ENCODE assay signal across 11 cellular contexts in the genomic region with DNA sequence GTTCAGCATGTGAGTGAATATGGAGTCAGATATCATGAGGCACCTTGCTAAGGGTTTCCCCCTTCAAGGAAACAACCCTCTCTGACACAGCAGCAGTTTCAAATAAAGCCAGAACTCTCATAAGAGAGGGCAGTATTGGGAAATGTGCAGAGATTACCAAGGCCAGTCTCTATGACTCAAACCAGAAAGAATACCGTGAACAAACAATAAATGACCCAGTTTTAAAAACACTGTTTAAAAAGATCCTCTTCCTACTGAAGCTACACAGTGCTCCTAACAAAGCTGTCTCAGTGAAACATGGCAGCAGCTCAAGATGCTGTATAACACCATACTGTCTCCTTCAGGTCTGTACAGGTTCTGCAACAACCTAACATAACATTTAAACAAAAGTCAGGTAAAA.
DNase-seq lines count a peak whose midpoint lies in the region; ATAC-seq and TF ChIP-seq lines count a peak whose summit lies in the region.
"Had no signal": no experiment of that assay in that cellular context is flagged by ENCODE, and none has a peak within 500 bp of the region (broad histone marks: within the 10 kb centered on the region; RNA-seq: fewer than 3 reads in every experiment).

No MANE protein-coding gene starts in this region.

- TF ChIP-seq POLR2A in GM18505 (IDR thresholded peaks at IDR 0.05; ENCODE audit: borderline replicate concordance, extremely low read depth, insufficient read depth, insufficient read length): no peak

- no peaks in the 10 kb centered on the region for H3F3A ChIP-seq in neural cell (ENCODE audit: insufficient read depth, low read length, poor library complexity, severe bottlenecking)

- no peak for DNase-seq in CD4-positive, alpha-beta T cell
- peak; percentile 79 for DNase-seq in LHCN-M2 (ENCODE audit: low read depth)
- DNase-seq in choroid plexus epithelial cell (ENCODE audit: low read depth): peak; percentile 92
- no peak for DNase-seq in NCI-H2081 (lab: John Stamatoyannopoulos, UW)
- no peak for DNase-seq in ureter (ENCODE audit: low spot score)
- DNase-seq: stimulated activated CD4-positive, alpha-beta T cell treated with anti-CD3 and anti-CD28 coated beads, Interleukin-4, amount 100 ng/mL, for 4 hours had no signal

- no peak overlapping the region for H3K4me3 Mint-ChIP-seq in CD4-positive, alpha-beta T cell
- H3K4me3 Mint-ChIP-seq: activated naive CD4-positive, alpha-beta T cell treated with anti-CD3 and anti-CD28 coated beads, Interleukin-2, amount 50 U/mL, for 24 hours had no signal

- H2AFZ ChIP-seq in neural cell (ENCODE audit: low read depth, low read length): no peak overlapping the region

- no peaks in the 10 kb centered on the region for H3K9me3 ChIP-seq in CD4-positive, alpha-beta T cell (ENCODE audit: control insufficient read depth, low read length)
- no peaks in the 10 kb centered on the region for H3K9me3 ChIP-seq in neural cell (ENCODE audit: low read length)

- no peak overlapping the region for H3K4me3 ChIP-seq in choroid plexus epithelial cell (ENCODE audit: low read depth, low read length)
- H3K4me3 ChIP-seq in neural cell (ENCODE audit: low read length): no peak overlapping the region
- H3K4me3 ChIP-seq: SK-N-MC had no signal

- no peak overlapping the region for H3K4me2 ChIP-seq in neural cell (ENCODE audit: low read length)

- peaks cover 67% of the 10 kb centered on the region for H3K36me3 Mint-ChIP-seq in CD4-positive, alpha-beta T cell (ENCODE audit: low read depth)

- CTCF ChIA-PET in CD4-positive, alpha-beta T cell (lab: Charles Lee): interaction anchor here (1.1 to 2.2 kb wide), 3 partner anchors 85 to 110 kb away, joined by 3 to 6 read pairs (median 4); no protein-coding TSS in a partner anchor

- peak overlapping the region; percentile 47 for H3K27ac Mint-ChIP-seq in CD4-positive, alpha-beta T cell
- H3K27ac Mint-ChIP-seq: activated naive CD4-positive, alpha-beta T cell treated with anti-CD3 and anti-CD28 coated beads, Interleukin-2, amount 50 U/mL, for 24 hours had no signal

- no peaks in the 10 kb centered on the region for H4K20me1 ChIP-seq in neural cell (ENCODE audit: insufficient read depth)

- no peaks in the 10 kb centered on the region for H3K9me2 ChIP-seq in neural cell (ENCODE audit: insufficient read depth, low read length)

- no peak for ATAC-seq in CD4-positive, alpha-beta T cell (ENCODE audit: poor library complexity)
- ATAC-seq in HG02981 (IDR thresholded peaks at IDR 0.05; ENCODE audit: unreplicated experiment): no peak
- ATAC-seq in GM18505 (IDR thresholded peaks at IDR 0.05; ENCODE audit: unreplicated experiment): no peak

- H3K27me3 ChIP-seq in CD4-positive, alpha-beta T cell (ENCODE audit: control insufficient read depth, insufficient read depth, low read length): no peaks in the 10 kb centered on the region
- H3K27me3 ChIP-seq in neural cell (ENCODE audit: insufficient read depth, low read depth, low read length): no peaks in the 10 kb centered on the region

- H3K79me2 ChIP-seq in neural cell (replicated peaks; ENCODE audit: insufficient read depth, low read length): no peaks in the 10 kb centered on the region

- intact Hi-C loops in CD4-positive, alpha-beta T cell (cut with DNase I, micrococcal nuclease): loop anchor here (5.0 kb wide), 4 partner anchors 53 to 273 kb away; a partner anchor contains a TSS

- no peaks in the 10 kb centered on the region for H3K27me3 Mint-ChIP-seq in CD4-positive, alpha-beta T cell
- H3K27me3 Mint-ChIP-seq: activated naive CD4-positive, alpha-beta T cell treated with anti-CD3 and anti-CD28 coated beads, Interleukin-2, amount 50 U/mL, for 24 hours had no signal

- no peaks in the 10 kb centered on the region for H3K36me3 ChIP-seq in neural cell (ENCODE audit: insufficient read depth, low read length)

- H3K27ac ChIP-seq in CD4-positive, alpha-beta T cell (ENCODE audit: low read depth, low read length): no peak overlapping the region
- H3K27ac ChIP-seq in neural cell (ENCODE audit: low read length): peak overlapping the region; percentile 69
- H3K27ac ChIP-seq: SK-N-MC had no signal

- POLR2A ChIA-PET in CD4-positive, alpha-beta T cell (lab: Charles Lee): interaction anchor here (1.4 kb wide), 1 partner anchor 52 kb away, joined by 5 read pairs; no protein-coding TSS in a partner anchor

- no peak for TF ChIP-seq CTCF in CD4-positive, alpha-beta T cell (IDR thresholded peaks at IDR 0.05)
- TF ChIP-seq CTCF in choroid plexus epithelial cell (conservative IDR thresholded peaks at IDR 0.05; ENCODE audit: low read depth, low read length): peak; percentile 54
- no peak for TF ChIP-seq CTCF in neural cell (IDR thresholded peaks at IDR 0.05; ENCODE audit: poor library complexity, severe bottlenecking)

- TF ChIP-seq RAD21 in neural cell (conservative IDR thresholded peaks at IDR 0.05): no peak

- peaks cover 36% of the 10 kb centered on the region for H3K4me1 Mint-ChIP-seq in CD4-positive, alpha-beta T cell (ENCODE audit: low read depth)

- no peak overlapping the region for H3K9ac ChIP-seq in neural cell (ENCODE audit: low read length)

- TF ChIP-seq EP300 in neural cell (conservative IDR thresholded peaks at IDR 0.05; ENCODE audit: poor library complexity, severe bottlenecking): no peak

- H3K9me3 Mint-ChIP-seq in CD4-positive, alpha-beta T cell: no peaks in the 10 kb centered on the region
- H3K9me3 Mint-ChIP-seq: activated naive CD4-positive, alpha-beta T cell treated with anti-CD3 and anti-CD28 coated beads, Interleukin-2, amount 50 U/mL, for 24 hours had no signal

TF ChIP-seq in neural cell, 6 proteins besides CTCF, POLR2A, EP300 and RAD21:
- no peak for TF ChIP-seq TAF1 (IDR thresholded peaks at IDR 0.05; ENCODE audit: low read depth)
- TF ChIP-seq POLR2AphosphoS5 (IDR thresholded peaks at IDR 0.05): no peak
- no peak for TF ChIP-seq EZH2 (IDR thresholded peaks at IDR 0.05; ENCODE audit: borderline replicate concordance, insufficient read depth, low read length, poor library complexity, severe bottlenecking)
- no peak for TF ChIP-seq SMC3 (conservative IDR thresholded peaks at IDR 0.05; ENCODE audit: poor library complexity)
- TF ChIP-seq, protein P1, sequence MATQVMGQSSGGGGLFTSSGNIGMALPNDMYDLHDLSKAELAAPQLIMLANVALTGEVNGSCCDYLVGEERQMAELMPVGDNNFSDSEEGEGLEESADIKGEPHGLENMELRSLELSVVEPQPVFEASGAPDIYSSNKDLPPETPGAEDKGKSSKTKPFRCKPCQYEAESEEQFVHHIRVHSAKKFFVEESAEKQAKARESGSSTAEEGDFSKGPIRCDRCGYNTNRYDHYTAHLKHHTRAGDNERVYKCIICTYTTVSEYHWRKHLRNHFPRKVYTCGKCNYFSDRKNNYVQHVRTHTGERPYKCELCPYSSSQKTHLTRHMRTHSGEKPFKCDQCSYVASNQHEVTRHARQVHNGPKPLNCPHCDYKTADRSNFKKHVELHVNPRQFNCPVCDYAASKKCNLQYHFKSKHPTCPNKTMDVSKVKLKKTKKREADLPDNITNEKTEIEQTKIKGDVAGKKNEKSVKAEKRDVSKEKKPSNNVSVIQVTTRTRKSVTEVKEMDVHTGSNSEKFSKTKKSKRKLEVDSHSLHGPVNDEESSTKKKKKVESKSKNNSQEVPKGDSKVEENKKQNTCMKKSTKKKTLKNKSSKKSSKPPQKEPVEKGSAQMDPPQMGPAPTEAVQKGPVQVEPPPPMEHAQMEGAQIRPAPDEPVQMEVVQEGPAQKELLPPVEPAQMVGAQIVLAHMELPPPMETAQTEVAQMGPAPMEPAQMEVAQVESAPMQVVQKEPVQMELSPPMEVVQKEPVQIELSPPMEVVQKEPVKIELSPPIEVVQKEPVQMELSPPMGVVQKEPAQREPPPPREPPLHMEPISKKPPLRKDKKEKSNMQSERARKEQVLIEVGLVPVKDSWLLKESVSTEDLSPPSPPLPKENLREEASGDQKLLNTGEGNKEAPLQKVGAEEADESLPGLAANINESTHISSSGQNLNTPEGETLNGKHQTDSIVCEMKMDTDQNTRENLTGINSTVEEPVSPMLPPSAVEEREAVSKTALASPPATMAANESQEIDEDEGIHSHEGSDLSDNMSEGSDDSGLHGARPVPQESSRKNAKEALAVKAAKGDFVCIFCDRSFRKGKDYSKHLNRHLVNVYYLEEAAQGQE (IDR thresholded peaks at IDR 0.05; ENCODE audit: borderline replicate concordance): no peak
- no peak for TF ChIP-seq MXI1 (conservative IDR thresholded peaks at IDR 0.05; ENCODE audit: poor library complexity, severe bottlenecking)

Comparison
In these comparisons a context has a peak if more than half of its experiments do, and no peak if none do; other contexts are left out.
1. DNase-seq: peak in LHCN-M2 (single experiment) and choroid plexus epithelial cell (single experiment); none in CD4-positive, alpha-beta T cell (0 of 10), NCI-H2081 (0 of 2) and ureter (single experiment).